In genomic region chr6:94052754-94053153, GRCh38 we compare ENCODE assay signal across 16 cellular contexts.
DNase-seq lines count a peak whose midpoint lies in the region; ATAC-seq, FAIRE-seq and TF ChIP-seq lines count a peak whose summit lies in the region.
"Had no signal": no experiment of that assay in that cellular context is flagged by ENCODE, and none has a peak within 500 bp of the region (broad histone marks: within the 10 kb centered on the region; RNA-seq: fewer than 3 reads in every experiment).

No MANE protein-coding gene starts in this region.

- ATAC-seq in SK-N-SH treated with all-trans-retinoic acid at 6 μM for 48 hours, result no peak
- ATAC-seq: activated T-cell treated with anti-CD3 and anti-CD28 coated beads, Interleukin-2, amount 50 U/mL, for 4 hours had no signal

- TF ChIP-seq CTCF in VCaP (conservative IDR thresholded peaks at IDR 0.05), result peak; percentile 73

- DNase-seq in NCI-H1417 (lab: John Stamatoyannopoulos, UW), result peak in 2 of 3 experiments; percentile 7 to 14
- DNase-seq in NCI-H1417 treated with DMSO at 0.1 percent for 48 hours (lab: John Stamatoyannopoulos, UW), result no peak
- DNase-seq in iPS-NIHi7 (ENCODE audit: extremely low spot score), result peak; percentile 18
- DNase-seq in smooth muscle cell of the brain vasculature (ENCODE audit: low read depth, low spot score), result peak; percentile 56
- no peak for DNase-seq in H54 (ENCODE audit: insufficient read length, low spot score)
- DNase-seq in UCSD-AML1 (lab: John Stamatoyannopoulos, UW; ENCODE audit: unreplicated experiment), result no peak
- DNase-seq: activated T-cell treated with anti-CD3 and anti-CD28 coated beads, Interleukin-2, amount 50 U/mL, for 4 hours; amniotic stem cell; left ventricle myocardium inferior; NCI-H446 treated with DMSO at 0.1 percent for 48 hours; spleen; thyroid gland had no signal

- no peak overlapping the region for H3K27ac ChIP-seq in VCaP
- H3K27ac ChIP-seq: left ventricle myocardium inferior, neutrophil, SJSA1, spleen, thyroid gland had no signal

- no peak for FAIRE-seq in H54 (lab: Jason Lieb, UNC)

- TF ChIP-seq POLR2A in H54 (IDR thresholded peaks at IDR 0.05; ENCODE audit: low read depth, low read length), result no peak

TF ChIP-seq in SK-N-SH treated with all-trans-retinoic acid at 6 μM for 48 hours, 23 proteins besides CTCF, POLR2A, EP300 and RAD21:
- TF ChIP-seq ZFP3 (CRISPR knock-in tag; IDR thresholded peaks at IDR 0.05) (no peak), CREB5 (CRISPR knock-in tag; IDR thresholded peaks at IDR 0.05; ENCODE audit: low read depth) (no peak), ISL1 (CRISPR knock-in tag; IDR thresholded peaks at IDR 0.05) (no peak), BACH2 (CRISPR knock-in tag; IDR thresholded peaks at IDR 0.05; ENCODE audit: borderline replicate concordance) (no peak), ESRRG (CRISPR knock-in tag; IDR thresholded peaks at IDR 0.05) (no peak), ZNF8 (CRISPR knock-in tag; IDR thresholded peaks at IDR 0.05) (no peak), SNAI2 (CRISPR knock-in tag; IDR thresholded peaks at IDR 0.05) (no peak), POU6F1 (CRISPR knock-in tag; IDR thresholded peaks at IDR 0.05; ENCODE audit: borderline replicate concordance, low read depth) (no peak)

Comparison
In these comparisons a context has a peak if more than half of its experiments do, and no peak if none do; other contexts are left out.
1. DNase-seq: peak in NCI-H1417 (2 of 3), iPS-NIHi7 (single experiment) and smooth muscle cell of the brain vasculature (single experiment); none in NCI-H1417 treated with DMSO at 0.1 percent for 48 hours (single experiment), H54 (single experiment) and UCSD-AML1 (single experiment).